ENCODE assay signal across 9 cellular contexts in genomic region chr6:146357578-146358340, GRCh38.
DNase-seq lines count a peak whose midpoint lies in the region; ATAC-seq and TF ChIP-seq lines count a peak whose summit lies in the region.
"Had no signal": no experiment of that assay in that cellular context is flagged by ENCODE, and none has a peak within 500 bp of the region (broad histone marks: within the 10 kb centered on the region; RNA-seq: fewer than 3 reads in every experiment).

No MANE protein-coding gene starts in this region.

- H3K9ac ChIP-seq in KMS-11, result peak overlapping the region; percentile 13; the same call in 1 of the 2 replicates
- H3K9ac ChIP-seq in mammary epithelial cell (ENCODE audit: insufficient read depth, low read length), result peak overlapping the region; percentile 43
- H3K9ac ChIP-seq in skeletal muscle satellite cell (ENCODE audit: low read depth, low read length), result peak overlapping the region; percentile 67

- no TSS peak for BruUV-seq in mammary epithelial cell (replicated peaks; lab: Mats Ljungman, UMichigan)

- TF ChIP-seq CTCF in KMS-11 (conservative IDR thresholded peaks at IDR 0.05; ENCODE audit: low read depth, low read length) (no peak), mammary epithelial cell (conservative IDR thresholded peaks at IDR 0.05 in 1 of 2, IDR thresholded peaks at IDR 0.05 in 1 of 2; ENCODE audit: extremely low read depth in 1 of 2, insufficient read depth in 1 of 2, low read depth in 1 of 2, low read length in 2 of 2) (no peak)

- H3K79me2 ChIP-seq in KMS-11 (ENCODE audit: insufficient read depth, low read depth) (no peaks in the 10 kb centered on the region), mammary epithelial cell (ENCODE audit: insufficient read depth, low read length) (no peaks in the 10 kb centered on the region)

- H2AFZ ChIP-seq in KMS-11 (ENCODE audit: low read depth) (0 out of 2 replicates have a peak overlapping the region, but pooled peaks have one; percentile 5), mammary epithelial cell (ENCODE audit: low read depth, low read length) (no peak overlapping the region)

- no peaks in the 10 kb centered on the region for H3K27me3 ChIP-seq in KMS-11 (ENCODE audit: insufficient read depth, low read depth)
- no peaks in the 10 kb centered on the region for H3K27me3 ChIP-seq in mammary epithelial cell (ENCODE audit: insufficient read depth, low read length)
- no peaks in the 10 kb centered on the region for H3K27me3 ChIP-seq in skeletal muscle satellite cell (ENCODE audit: control insufficient read depth, insufficient read depth, low read length)

- intact Hi-C loops in mammary epithelial cell (cut with micrococcal nuclease), result loop anchor here (5.0 kb wide), 1 partner anchor 185 kb away; the partner anchor contains the start of gene RAB32

- H3K4me3 ChIP-seq in KMS-11 (IDR thresholded peaks at IDR 0.05; ENCODE audit: insufficient read depth, low read depth, low read length) (no peak overlapping the region), mammary epithelial cell (replicated peaks in 1 of 3; ENCODE audit: insufficient read depth in 1 of 3, low read depth in 2 of 3, low read length in 3 of 3) (no peak overlapping the region), skeletal muscle satellite cell (ENCODE audit: low read length) (peak overlapping the region; percentile 60)

- peak; percentile 63 for ATAC-seq in GM21528 (IDR thresholded peaks at IDR 0.05; ENCODE audit: low FRiP score, unreplicated experiment)

- in situ Hi-C loops in mammary epithelial cell (cut with MboI; ENCODE audit: low sequenced_read_pairs in 2 of 2), result no loop called here

- H3K9me3 ChIP-seq in mammary epithelial cell (replicated peaks; ENCODE audit: insufficient read depth, low read length) (no peaks in the 10 kb centered on the region), skeletal muscle satellite cell (replicated peaks; ENCODE audit: low read length) (no peaks in the 10 kb centered on the region)

- 23% methylated on average over 7 of the region's 7 CpGs for WGBS in mammary epithelial cell (ENCODE audit: low coverage, missing lambda C conversion rate)

- no peaks in the 10 kb centered on the region for H4K20me1 ChIP-seq in KMS-11 (ENCODE audit: insufficient read depth)
- H4K20me1 ChIP-seq in mammary epithelial cell (ENCODE audit: insufficient read depth, low read length), result no peaks in the 10 kb centered on the region

- H3K27ac ChIP-seq in KMS-11 (peak overlapping the region; percentile 25; the same call in 1 of the 2 replicates), mammary epithelial cell (ENCODE audit: insufficient read depth, low read depth, low read length) (peak overlapping the region; percentile 84)

- H3K4me1 ChIP-seq in KMS-11 (ENCODE audit: low read depth, poor library complexity, severe bottlenecking) (no peaks in the 10 kb centered on the region), mammary epithelial cell (ENCODE audit: insufficient read depth, low read length) (peaks cover 26% of the 10 kb centered on the region), skeletal muscle satellite cell (ENCODE audit: control insufficient read depth, insufficient read depth, low read length) (peaks cover 41% of the 10 kb centered on the region)

- H3K36me3 ChIP-seq in KMS-11 (ENCODE audit: insufficient read depth) (no peaks in the 10 kb centered on the region), mammary epithelial cell (ENCODE audit: insufficient read depth, low read length) (no peaks in the 10 kb centered on the region), skeletal muscle satellite cell (ENCODE audit: insufficient read depth, low read length) (no peaks in the 10 kb centered on the region)

- DNase-seq in GF-D8 (lab: John Stamatoyannopoulos, UW) (peak; percentile 12), mammary epithelial cell (peak; percentile 70), DMS153 (lab: John Stamatoyannopoulos, UW) (no peak), NCI-H1092 (lab: John Stamatoyannopoulos, UW) (no peak), DMS153 treated with DMSO at 0.1 percent for 48 hours (lab: John Stamatoyannopoulos, UW; ENCODE audit: unreplicated experiment) (no peak)
- DNase-seq: naive B cell had no signal

- CTCF ChIA-PET in mammary epithelial cell (lab: Charles Lee; ENCODE audit: low non-redundant PET), result interaction anchor here (0.9 kb wide), 1 partner anchor 1340 kb away, joined by 3 read pairs; no protein-coding TSS in a partner anchor

- dilution Hi-C loops in mammary epithelial cell (cut with HindIII; ENCODE audit: low sequenced_read_pairs), result no loop called here

- H3K4me2 ChIP-seq in KMS-11 (no peak overlapping the region), mammary epithelial cell (ENCODE audit: insufficient read depth, low read depth, low read length) (peak overlapping the region; percentile 61), skeletal muscle satellite cell (ENCODE audit: low read length) (peak overlapping the region; percentile 79)

Comparison
In these comparisons a context has a peak if more than half of its experiments do, and no peak if none do; other contexts are left out.
1. DNase-seq: peak in GF-D8 (single experiment) and mammary epithelial cell (single experiment); none in DMS153 (single experiment), NCI-H1092 (single experiment) and DMS153 treated with DMSO at 0.1 percent for 48 hours (single experiment).
2. H3K9ac ChIP-seq: peak in every context shown above with its lines; median percentile 67 in skeletal muscle satellite cell; 43 in mammary epithelial cell; 13 in KMS-11.